Comparison of ENCODE assay signal across 26 cellular contexts in genomic region chr1:173344034-173344743, GRCh38.
"Had no signal": no experiment of that assay in that cellular context is flagged by ENCODE, and none has a peak within 500 bp of the region (broad histone marks: within the 10 kb centered on the region; RNA-seq: fewer than 3 reads in every experiment).

No MANE protein-coding gene starts in this region.

- H3K27me3 Mint-ChIP-seq: activated CD4-positive, alpha-beta memory T cell treated with anti-CD3 and anti-CD28 coated beads, Interleukin-2, amount 10 ng/mL, durations not matched to agents 7 days and 5 days; activated CD4-positive, alpha-beta T cell treated with anti-CD3 and anti-CD28 coated beads, Interleukin-2, amount 10 ng/mL, durations not matched to agents 7 days and 5 days; activated naive CD4-positive, alpha-beta T cell treated with anti-CD3 and anti-CD28 coated beads, Interleukin-2, amount 10 ng/mL, durations not matched to agents 7 days and 5 days; activated naive CD8-positive, alpha-beta T cell; activated T-cell treated with anti-CD3 and anti-CD28 coated beads, Interleukin-2, amount 50 U/mL, for 24 hours; T-helper 17 cell had no signal

- H3K36me3 ChIP-seq: esophagus squamous epithelium, gastroesophageal sphincter, heart right ventricle had no signal

- H3K4me1 ChIP-seq: body of pancreas, esophagus squamous epithelium, gastroesophageal sphincter had no signal

- H3K4me1 Mint-ChIP-seq: activated CD4-positive, alpha-beta memory T cell treated with anti-CD3 and anti-CD28 coated beads, Interleukin-2, amount 10 ng/mL, durations not matched to agents 7 days and 5 days; activated CD4-positive, alpha-beta T cell treated with anti-CD3 and anti-CD28 coated beads, Interleukin-2, amount 10 ng/mL, durations not matched to agents 7 days and 5 days; activated naive CD4-positive, alpha-beta T cell treated with anti-CD3 and anti-CD28 coated beads, Interleukin-2, amount 10 ng/mL, durations not matched to agents 7 days and 5 days had no signal

- ATAC-seq: activated T-cell treated with anti-CD3 and anti-CD28 coated beads, Interleukin-2, amount 50 U/mL, for 72 hours; body of pancreas; gastroesophageal sphincter; heart right ventricle; T-helper 17 cell had no signal

- H3K36me3 Mint-ChIP-seq: activated naive CD4-positive, alpha-beta T cell treated with anti-CD3 and anti-CD28 coated beads, Interleukin-2, amount 10 ng/mL, durations not matched to agents 7 days and 5 days had no signal

- DNase-seq: activated CD4-positive, alpha-beta memory T cell treated with anti-CD3 and anti-CD28 coated beads, Interleukin-2, amount 10 ng/mL, durations not matched to agents 7 days and 5 days; activated CD4-positive, alpha-beta T cell treated with anti-CD3 and anti-CD28 coated beads for 1 hour; activated CD4-positive, alpha-beta T cell treated with anti-CD3 and anti-CD28 coated beads for 4 hours; activated CD4-positive, alpha-beta T cell treated with anti-CD3 and anti-CD28 coated beads, Interleukin-2, amount 10 ng/mL, durations not matched to agents 7 days and 5 days; activated CD4-positive, alpha-beta T cell treated with anti-CD3 and anti-CD28 coated beads, Interleukin-2, amount 50 U/mL, for 4 hours; activated CD8-positive, alpha-beta memory T cell treated with anti-CD3 and anti-CD28 coated beads, Interleukin-2, amount 50 U/mL, for 48 hours; activated gamma-delta T cell; activated naive CD4-positive, alpha-beta T cell; activated naive CD4-positive, alpha-beta T cell treated with anti-CD3 and anti-CD28 coated beads, Interleukin-2, amount 10 ng/mL, durations not matched to agents 7 days and 5 days; activated T-cell treated with anti-CD3 and anti-CD28 coated beads for 4 hours; activated T-cell treated with anti-CD3 and anti-CD28 coated beads, Interleukin-2, amount 50 U/mL, for 24 hours; activated T-cell treated with anti-CD3 and anti-CD28 coated beads, Interleukin-2, amount 50 U/mL, for 72 hours; amniotic stem cell; anterior cingulate cortex; body of pancreas; caudate nucleus; effector CD8-positive, alpha-beta T cell; esophagus squamous epithelium; foreskin melanocyte; heart right ventricle; T-helper 17 cell; T1000 had no signal

- H3K27ac Mint-ChIP-seq: activated CD4-positive, alpha-beta memory T cell treated with anti-CD3 and anti-CD28 coated beads, Interleukin-2, amount 10 ng/mL, durations not matched to agents 7 days and 5 days; activated CD4-positive, alpha-beta T cell treated with anti-CD3 and anti-CD28 coated beads, Interleukin-2, amount 10 ng/mL, durations not matched to agents 7 days and 5 days; activated naive CD4-positive, alpha-beta T cell treated with anti-CD3 and anti-CD28 coated beads, Interleukin-2, amount 10 ng/mL, durations not matched to agents 7 days and 5 days; activated naive CD8-positive, alpha-beta T cell; activated T-cell treated with anti-CD3 and anti-CD28 coated beads, Interleukin-2, amount 50 U/mL, for 24 hours; activated T-cell treated with anti-CD3 and anti-CD28 coated beads, Interleukin-2, amount 50 U/mL, for 72 hours; T-helper 17 cell; T-helper 2 cell treated with Interferon-gamma antibody and Interleukin-4, amounts not matched to agents 5 μg/mL and 100 μg/mL, for 36 hours had no signal

- H3K9me3 ChIP-seq: body of pancreas, esophagus squamous epithelium, gastroesophageal sphincter, heart right ventricle had no signal

- H3K9me3 Mint-ChIP-seq: activated CD4-positive, alpha-beta memory T cell treated with anti-CD3 and anti-CD28 coated beads, Interleukin-2, amount 10 ng/mL, durations not matched to agents 7 days and 5 days; activated CD4-positive, alpha-beta T cell treated with anti-CD3 and anti-CD28 coated beads, Interleukin-2, amount 10 ng/mL, durations not matched to agents 7 days and 5 days; activated naive CD4-positive, alpha-beta T cell treated with anti-CD3 and anti-CD28 coated beads, Interleukin-2, amount 10 ng/mL, durations not matched to agents 7 days and 5 days; activated T-cell treated with anti-CD3 and anti-CD28 coated beads, Interleukin-2, amount 50 U/mL, for 24 hours; activated T-cell treated with anti-CD3 and anti-CD28 coated beads, Interleukin-2, amount 50 U/mL, for 72 hours; T-helper 2 cell treated with Interferon-gamma antibody and Interleukin-4, amounts not matched to agents 5 μg/mL and 100 μg/mL, for 36 hours had no signal

- H3K4me3 ChIP-seq: body of pancreas, esophagus squamous epithelium, gastroesophageal sphincter, heart right ventricle, hepatocyte had no signal

- H3K4me3 Mint-ChIP-seq: activated CD4-positive, alpha-beta memory T cell treated with anti-CD3 and anti-CD28 coated beads, Interleukin-2, amount 10 ng/mL, durations not matched to agents 7 days and 5 days; activated CD4-positive, alpha-beta T cell treated with anti-CD3 and anti-CD28 coated beads, Interleukin-2, amount 10 ng/mL, durations not matched to agents 7 days and 5 days; activated naive CD4-positive, alpha-beta T cell treated with anti-CD3 and anti-CD28 coated beads, Interleukin-2, amount 10 ng/mL, durations not matched to agents 7 days and 5 days; activated naive CD8-positive, alpha-beta T cell; activated T-cell treated with anti-CD3 and anti-CD28 coated beads, Interleukin-2, amount 50 U/mL, for 24 hours; activated T-cell treated with anti-CD3 and anti-CD28 coated beads, Interleukin-2, amount 50 U/mL, for 72 hours; T-helper 17 cell; T-helper 2 cell treated with Interferon-gamma antibody and Interleukin-4, amounts not matched to agents 5 μg/mL and 100 μg/mL, for 36 hours had no signal
